ENCODE assay signal across 1 cellular context in the genomic region with DNA sequence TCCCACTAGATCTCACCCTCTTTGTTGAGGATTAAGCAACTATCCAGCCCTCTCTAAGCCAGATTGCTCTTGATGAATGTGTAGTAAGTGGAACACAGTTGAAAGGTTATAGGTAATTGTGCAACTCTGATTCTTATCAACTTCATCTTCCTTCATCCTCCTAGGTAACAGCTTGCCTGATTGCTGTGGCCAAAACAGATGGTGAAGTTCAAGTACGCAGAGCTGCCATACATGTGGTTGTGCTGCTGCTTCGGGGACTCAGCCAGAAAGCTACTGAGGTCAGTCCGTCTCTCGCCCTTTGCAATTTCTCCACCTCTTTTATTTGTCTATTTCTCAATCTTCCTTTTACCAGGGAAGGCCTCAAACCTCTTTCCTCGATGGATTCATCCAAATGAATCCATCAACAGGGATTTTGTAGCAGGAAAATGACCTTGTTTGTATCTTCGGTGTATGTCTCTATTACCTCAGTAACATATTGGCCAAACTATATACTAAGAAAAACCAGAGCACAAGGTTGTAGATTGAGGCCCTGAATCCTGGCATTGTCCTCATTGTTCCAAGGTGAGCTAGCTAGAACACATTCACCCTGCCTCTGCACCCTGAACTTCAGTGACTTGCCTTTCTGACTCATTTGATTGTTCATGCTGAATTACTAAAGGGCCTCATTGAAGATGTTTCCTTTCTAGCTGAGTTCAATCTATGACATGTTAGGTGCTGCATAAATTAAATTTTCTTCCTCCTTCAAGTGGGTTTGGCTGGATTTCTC.
TF ChIP-seq lines count a peak whose summit lies in the region.

No MANE protein-coding gene starts in this region.

TF ChIP-seq in HepG2, 621 proteins besides CTCF, POLR2A, EP300 and RAD21 (continued from another document and continues in another):
- TF ChIP-seq HOXA5 (CRISPR knock-in tag; IDR thresholded peaks at IDR 0.05) (peak; percentile 51; the same call in 1 of the 2 replicates), NONO (IDR thresholded peaks at IDR 0.05) (no peak), NONO (CRISPR knock-in tag; conservative IDR thresholded peaks at IDR 0.05) (peak; percentile 59), RBM22 (optimal IDR thresholded peaks at IDR 0.05; ENCODE audit: low read length) (no peak), ZNF337 (CRISPR knock-in tag; IDR thresholded peaks at IDR 0.05; ENCODE audit: borderline replicate concordance, low read depth) (peak; percentile 99; the same call in 1 of the 2 replicates), THAP11 (CRISPR knock-in tag; IDR thresholded peaks at IDR 0.05) (peak; percentile 72), RCOR2 (CRISPR knock-in tag; IDR thresholded peaks at IDR 0.05) (peak; percentile 68), ELF3 (CRISPR knock-in tag; IDR thresholded peaks at IDR 0.05) (peak; percentile 77), ZNF672 (CRISPR knock-in tag; IDR thresholded peaks at IDR 0.05) (no peak), ZNF292 (CRISPR knock-in tag; IDR thresholded peaks at IDR 0.05; ENCODE audit: borderline replicate concordance, low read depth) (no peak), WIZ (CRISPR knock-in tag; IDR thresholded peaks at IDR 0.05) (0 out of 2 replicates have a peak, but pooled peaks have one; percentile 44), ZNF614 (CRISPR knock-in tag; IDR thresholded peaks at IDR 0.05; ENCODE audit: borderline replicate concordance) (0 out of 2 replicates have a peak, but pooled peaks have one; percentile 24), RBM39 (IDR thresholded peaks at IDR 0.05; ENCODE audit: low read depth, low read length, poor library complexity, severe bottlenecking) (no peak), NCOA2 (CRISPR knock-in tag; IDR thresholded peaks at IDR 0.05) (peak; percentile 58), NR2F6 (IDR thresholded peaks at IDR 0.05) (peak; percentile 80), NR2F6 (CRISPR knock-in tag; IDR thresholded peaks at IDR 0.05) (peak; percentile 90), FOXK1 (CRISPR knock-in tag; IDR thresholded peaks at IDR 0.05; ENCODE audit: borderline replicate concordance, low read depth) (0 out of 2 replicates have a peak, but pooled peaks have one; percentile 48), SRF (IDR thresholded peaks at IDR 0.05; ENCODE audit: low read depth, low read length) (peak; percentile 10; the same call in 1 of the 2 replicates), FOXA3 (CRISPR knock-in tag; IDR thresholded peaks at IDR 0.05) (peak; percentile 62), TBX2 (CRISPR knock-in tag; IDR thresholded peaks at IDR 0.05; ENCODE audit: borderline replicate concordance) (peak; percentile 62), MATR3 (CRISPR knock-in tag; IDR thresholded peaks at IDR 0.05) (no peak), IKZF4 (CRISPR knock-in tag; IDR thresholded peaks at IDR 0.05; ENCODE audit: borderline replicate concordance, low read depth, not compliant biosample characterization) (no peak), ZNF138 (CRISPR knock-in tag; IDR thresholded peaks at IDR 0.05; ENCODE audit: low read depth) (no peak), SYNCRIP (IDR thresholded peaks at IDR 0.05; ENCODE audit: insufficient read depth, low read depth, low read length) (no peak), ZNF530 (CRISPR knock-in tag; IDR thresholded peaks at IDR 0.05; ENCODE audit: low read depth) (no peak), ZNF331 (CRISPR knock-in tag; IDR thresholded peaks at IDR 0.05) (peak; percentile 87), ELF4 (CRISPR knock-in tag; IDR thresholded peaks at IDR 0.05; ENCODE audit: borderline replicate concordance) (no peak), GFI1 (CRISPR knock-in tag; IDR thresholded peaks at IDR 0.05; ENCODE audit: borderline replicate concordance) (peak; percentile 76), BHLHE40 (IDR thresholded peaks at IDR 0.05; ENCODE audit: low read length) (peak; percentile 26; the same call in 1 of the 2 replicates), FIP1L1 (IDR thresholded peaks at IDR 0.05; ENCODE audit: borderline replicate concordance, insufficient read depth, low read depth, low read length) (no peak)
- TF ChIP-seq, protein P1, sequence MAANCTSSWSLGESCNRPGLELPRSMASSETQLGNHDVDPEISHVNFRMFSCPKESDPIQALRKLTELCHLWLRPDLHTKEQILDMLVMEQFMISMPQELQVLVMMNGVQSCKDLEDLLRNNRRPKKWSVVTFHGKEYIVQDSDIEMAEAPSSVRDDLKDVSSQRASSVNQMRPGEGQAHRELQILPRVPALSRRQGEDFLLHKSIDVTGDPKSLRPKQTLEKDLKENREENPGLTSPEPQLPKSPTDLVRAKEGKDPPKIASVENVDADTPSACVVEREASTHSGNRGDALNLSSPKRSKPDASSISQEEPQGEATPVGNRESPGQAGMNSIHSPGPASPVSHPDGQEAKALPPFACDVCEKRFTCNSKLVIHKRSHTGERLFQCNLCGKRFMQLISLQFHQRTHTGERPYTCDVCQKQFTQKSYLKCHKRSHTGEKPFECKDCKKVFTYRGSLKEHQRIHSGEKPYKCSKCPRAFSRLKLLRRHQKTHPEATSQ (CRISPR knock-in tag; IDR thresholded peaks at IDR 0.05; ENCODE audit: borderline replicate concordance), result no peak
- TF ChIP-seq, protein P2, sequence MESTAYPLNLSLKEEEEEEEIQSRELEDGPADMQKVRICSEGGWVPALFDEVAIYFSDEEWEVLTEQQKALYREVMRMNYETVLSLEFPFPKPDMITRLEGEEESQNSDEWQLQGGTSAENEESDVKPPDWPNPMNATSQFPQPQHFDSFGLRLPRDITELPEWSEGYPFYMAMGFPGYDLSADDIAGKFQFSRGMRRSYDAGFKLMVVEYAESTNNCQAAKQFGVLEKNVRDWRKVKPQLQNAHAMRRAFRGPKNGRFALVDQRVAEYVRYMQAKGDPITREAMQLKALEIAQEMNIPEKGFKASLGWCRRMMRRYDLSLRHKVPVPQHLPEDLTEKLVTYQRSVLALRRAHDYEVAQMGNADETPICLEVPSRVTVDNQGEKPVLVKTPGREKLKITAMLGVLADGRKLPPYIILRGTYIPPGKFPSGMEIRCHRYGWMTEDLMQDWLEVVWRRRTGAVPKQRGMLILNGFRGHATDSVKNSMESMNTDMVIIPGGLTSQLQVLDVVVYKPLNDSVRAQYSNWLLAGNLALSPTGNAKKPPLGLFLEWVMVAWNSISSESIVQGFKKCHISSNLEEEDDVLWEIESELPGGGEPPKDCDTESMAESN (CRISPR knock-in tag; conservative IDR thresholded peaks at IDR 0.05), result no peak
- TF ChIP-seq, protein P3, sequence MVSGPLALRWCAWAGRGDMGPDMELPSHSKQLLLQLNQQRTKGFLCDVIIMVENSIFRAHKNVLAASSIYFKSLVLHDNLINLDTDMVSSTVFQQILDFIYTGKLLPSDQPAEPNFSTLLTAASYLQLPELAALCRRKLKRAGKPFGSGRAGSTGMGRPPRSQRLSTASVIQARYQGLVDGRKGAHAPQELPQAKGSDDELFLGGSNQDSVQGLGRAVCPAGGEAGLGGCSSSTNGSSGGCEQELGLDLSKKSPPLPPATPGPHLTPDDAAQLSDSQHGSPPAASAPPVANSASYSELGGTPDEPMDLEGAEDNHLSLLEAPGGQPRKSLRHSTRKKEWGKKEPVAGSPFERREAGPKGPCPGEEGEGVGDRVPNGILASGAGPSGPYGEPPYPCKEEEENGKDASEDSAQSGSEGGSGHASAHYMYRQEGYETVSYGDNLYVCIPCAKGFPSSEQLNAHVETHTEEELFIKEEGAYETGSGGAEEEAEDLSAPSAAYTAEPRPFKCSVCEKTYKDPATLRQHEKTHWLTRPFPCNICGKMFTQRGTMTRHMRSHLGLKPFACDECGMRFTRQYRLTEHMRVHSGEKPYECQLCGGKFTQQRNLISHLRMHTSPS (CRISPR knock-in tag; IDR thresholded peaks at IDR 0.05; ENCODE audit: low read depth), result no peak
- TF ChIP-seq, protein P4, sequence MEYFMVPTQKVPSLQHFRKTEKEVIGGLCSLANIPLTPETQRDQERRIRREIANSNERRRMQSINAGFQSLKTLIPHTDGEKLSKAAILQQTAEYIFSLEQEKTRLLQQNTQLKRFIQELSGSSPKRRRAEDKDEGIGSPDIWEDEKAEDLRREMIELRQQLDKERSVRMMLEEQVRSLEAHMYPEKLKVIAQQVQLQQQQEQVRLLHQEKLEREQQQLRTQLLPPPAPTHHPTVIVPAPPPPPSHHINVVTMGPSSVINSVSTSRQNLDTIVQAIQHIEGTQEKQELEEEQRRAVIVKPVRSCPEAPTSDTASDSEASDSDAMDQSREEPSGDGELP (IDR thresholded peaks at IDR 0.05; ENCODE audit: borderline replicate concordance, low read depth), result peak; percentile 61; the same call in 1 of the 2 replicates
- TF ChIP-seq, protein P5, sequence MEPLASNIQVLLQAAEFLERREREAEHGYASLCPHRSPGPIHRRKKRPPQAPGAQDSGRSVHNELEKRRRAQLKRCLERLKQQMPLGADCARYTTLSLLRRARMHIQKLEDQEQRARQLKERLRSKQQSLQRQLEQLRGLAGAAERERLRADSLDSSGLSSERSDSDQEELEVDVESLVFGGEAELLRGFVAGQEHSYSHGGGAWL (CRISPR knock-in tag; IDR thresholded peaks at IDR 0.05), result no peak
- TF ChIP-seq, protein P6, sequence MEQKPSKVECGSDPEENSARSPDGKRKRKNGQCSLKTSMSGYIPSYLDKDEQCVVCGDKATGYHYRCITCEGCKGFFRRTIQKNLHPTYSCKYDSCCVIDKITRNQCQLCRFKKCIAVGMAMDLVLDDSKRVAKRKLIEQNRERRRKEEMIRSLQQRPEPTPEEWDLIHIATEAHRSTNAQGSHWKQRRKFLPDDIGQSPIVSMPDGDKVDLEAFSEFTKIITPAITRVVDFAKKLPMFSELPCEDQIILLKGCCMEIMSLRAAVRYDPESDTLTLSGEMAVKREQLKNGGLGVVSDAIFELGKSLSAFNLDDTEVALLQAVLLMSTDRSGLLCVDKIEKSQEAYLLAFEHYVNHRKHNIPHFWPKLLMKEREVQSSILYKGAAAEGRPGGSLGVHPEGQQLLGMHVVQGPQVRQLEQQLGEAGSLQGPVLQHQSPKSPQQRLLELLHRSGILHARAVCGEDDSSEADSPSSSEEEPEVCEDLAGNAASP (CRISPR knock-in tag; IDR thresholded peaks at IDR 0.05; ENCODE audit: borderline replicate concordance), result peak; percentile 69
- TF ChIP-seq, protein P7, sequence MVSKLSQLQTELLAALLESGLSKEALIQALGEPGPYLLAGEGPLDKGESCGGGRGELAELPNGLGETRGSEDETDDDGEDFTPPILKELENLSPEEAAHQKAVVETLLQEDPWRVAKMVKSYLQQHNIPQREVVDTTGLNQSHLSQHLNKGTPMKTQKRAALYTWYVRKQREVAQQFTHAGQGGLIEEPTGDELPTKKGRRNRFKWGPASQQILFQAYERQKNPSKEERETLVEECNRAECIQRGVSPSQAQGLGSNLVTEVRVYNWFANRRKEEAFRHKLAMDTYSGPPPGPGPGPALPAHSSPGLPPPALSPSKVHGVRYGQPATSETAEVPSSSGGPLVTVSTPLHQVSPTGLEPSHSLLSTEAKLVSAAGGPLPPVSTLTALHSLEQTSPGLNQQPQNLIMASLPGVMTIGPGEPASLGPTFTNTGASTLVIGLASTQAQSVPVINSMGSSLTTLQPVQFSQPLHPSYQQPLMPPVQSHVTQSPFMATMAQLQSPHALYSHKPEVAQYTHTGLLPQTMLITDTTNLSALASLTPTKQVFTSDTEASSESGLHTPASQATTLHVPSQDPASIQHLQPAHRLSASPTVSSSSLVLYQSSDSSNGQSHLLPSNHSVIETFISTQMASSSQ (IDR thresholded peaks at IDR 0.05; ENCODE audit: low read depth), result no peak
- TF ChIP-seq, protein P7 (CRISPR knock-in tag; IDR thresholded peaks at IDR 0.05; ENCODE audit: borderline replicate concordance), result 0 out of 2 replicates have a peak, but pooled peaks have one; percentile 44
- TF ChIP-seq, protein P8, sequence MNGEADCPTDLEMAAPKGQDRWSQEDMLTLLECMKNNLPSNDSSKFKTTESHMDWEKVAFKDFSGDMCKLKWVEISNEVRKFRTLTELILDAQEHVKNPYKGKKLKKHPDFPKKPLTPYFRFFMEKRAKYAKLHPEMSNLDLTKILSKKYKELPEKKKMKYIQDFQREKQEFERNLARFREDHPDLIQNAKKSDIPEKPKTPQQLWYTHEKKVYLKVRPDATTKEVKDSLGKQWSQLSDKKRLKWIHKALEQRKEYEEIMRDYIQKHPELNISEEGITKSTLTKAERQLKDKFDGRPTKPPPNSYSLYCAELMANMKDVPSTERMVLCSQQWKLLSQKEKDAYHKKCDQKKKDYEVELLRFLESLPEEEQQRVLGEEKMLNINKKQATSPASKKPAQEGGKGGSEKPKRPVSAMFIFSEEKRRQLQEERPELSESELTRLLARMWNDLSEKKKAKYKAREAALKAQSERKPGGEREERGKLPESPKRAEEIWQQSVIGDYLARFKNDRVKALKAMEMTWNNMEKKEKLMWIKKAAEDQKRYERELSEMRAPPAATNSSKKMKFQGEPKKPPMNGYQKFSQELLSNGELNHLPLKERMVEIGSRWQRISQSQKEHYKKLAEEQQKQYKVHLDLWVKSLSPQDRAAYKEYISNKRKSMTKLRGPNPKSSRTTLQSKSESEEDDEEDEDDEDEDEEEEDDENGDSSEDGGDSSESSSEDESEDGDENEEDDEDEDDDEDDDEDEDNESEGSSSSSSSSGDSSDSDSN (CRISPR knock-in tag; IDR thresholded peaks at IDR 0.05), result 0 out of 2 replicates have a peak, but pooled peaks have one; percentile 14
- TF ChIP-seq, protein P9, sequence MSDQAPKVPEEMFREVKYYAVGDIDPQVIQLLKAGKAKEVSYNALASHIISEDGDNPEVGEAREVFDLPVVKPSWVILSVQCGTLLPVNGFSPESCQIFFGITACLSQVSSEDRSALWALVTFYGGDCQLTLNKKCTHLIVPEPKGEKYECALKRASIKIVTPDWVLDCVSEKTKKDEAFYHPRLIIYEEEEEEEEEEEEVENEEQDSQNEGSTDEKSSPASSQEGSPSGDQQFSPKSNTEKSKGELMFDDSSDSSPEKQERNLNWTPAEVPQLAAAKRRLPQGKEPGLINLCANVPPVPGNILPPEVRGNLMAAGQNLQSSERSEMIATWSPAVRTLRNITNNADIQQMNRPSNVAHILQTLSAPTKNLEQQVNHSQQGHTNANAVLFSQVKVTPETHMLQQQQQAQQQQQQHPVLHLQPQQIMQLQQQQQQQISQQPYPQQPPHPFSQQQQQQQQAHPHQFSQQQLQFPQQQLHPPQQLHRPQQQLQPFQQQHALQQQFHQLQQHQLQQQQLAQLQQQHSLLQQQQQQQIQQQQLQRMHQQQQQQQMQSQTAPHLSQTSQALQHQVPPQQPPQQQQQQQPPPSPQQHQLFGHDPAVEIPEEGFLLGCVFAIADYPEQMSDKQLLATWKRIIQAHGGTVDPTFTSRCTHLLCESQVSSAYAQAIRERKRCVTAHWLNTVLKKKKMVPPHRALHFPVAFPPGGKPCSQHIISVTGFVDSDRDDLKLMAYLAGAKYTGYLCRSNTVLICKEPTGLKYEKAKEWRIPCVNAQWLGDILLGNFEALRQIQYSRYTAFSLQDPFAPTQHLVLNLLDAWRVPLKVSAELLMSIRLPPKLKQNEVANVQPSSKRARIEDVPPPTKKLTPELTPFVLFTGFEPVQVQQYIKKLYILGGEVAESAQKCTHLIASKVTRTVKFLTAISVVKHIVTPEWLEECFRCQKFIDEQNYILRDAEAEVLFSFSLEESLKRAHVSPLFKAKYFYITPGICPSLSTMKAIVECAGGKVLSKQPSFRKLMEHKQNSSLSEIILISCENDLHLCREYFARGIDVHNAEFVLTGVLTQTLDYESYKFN (CRISPR knock-in tag; conservative IDR thresholded peaks at IDR 0.05), result peak; percentile 38; the same call in 1 of the 2 replicates
